Comparison of ENCODE assay signal across 8 cellular contexts in genomic region chr21:43775795-43776430, GRCh38.
DNase-seq lines count a peak whose midpoint lies in the region; ATAC-seq and FAIRE-seq lines count a peak whose summit lies in the region.

Gene CSTB, minus strand, starts transcription at chr21:43776308. Its CDS starts 39 bp downstream, at chr21:43776269.

- peak; percentile 69 for FAIRE-seq in GM18507 (lab: Jason Lieb, UNC)

- H3K36me3 Mint-ChIP-seq in memory B cell = peaks cover 13% of the 10 kb centered on the region

- ATAC-seq in HG03097 (IDR thresholded peaks at IDR 0.05; ENCODE audit: low FRiP score, unreplicated experiment) = peak; percentile 63
- peak; percentile 80 for ATAC-seq in memory B cell (ENCODE audit: low read depth)

- peaks cover 21% of the 10 kb centered on the region for H3K4me1 Mint-ChIP-seq in memory B cell

- H3K4me3 Mint-ChIP-seq in memory B cell = peak within 1 kb of the TSS; percentile 86

- no peaks in the 10 kb centered on the region for H3K27me3 Mint-ChIP-seq in memory B cell

- peak; percentile 66 for DNase-seq in 8988T
- peak; percentile 69 for DNase-seq in GM18507 (ENCODE audit: extremely low spot score, insufficient read length, low read depth)
- peak; percentile 90 for DNase-seq in NCI-H69 (lab: John Stamatoyannopoulos, UW)
- DNase-seq in activated CD8-positive, alpha-beta memory T cell treated with anti-CD3 and anti-CD28 coated beads for 24 hours = peak; percentile 96
- peak; percentile 78 for DNase-seq in effector CD8-positive, alpha-beta T cell (lab: John Stamatoyannopoulos, UW)
- DNase-seq in memory B cell (ENCODE audit: low spot score in 2 of 2) = peak; percentile 66 to 89
- peak; percentile 50 for DNase-seq in stimulated activated CD8-positive, alpha-beta memory T cell treated with anti-CD3 and anti-CD28 coated beads, Interleukin-12 subunit alpha, Interleukin-12 subunit beta, amount 100 ng/mL, for 24 hours (ENCODE audit: extremely low read depth)

- H3K27ac Mint-ChIP-seq in memory B cell = peak within 1 kb of the TSS; percentile 67

- H3K9me3 Mint-ChIP-seq in memory B cell = no peaks in the 10 kb centered on the region

Comparison
In these comparisons a context has a peak if more than half of its experiments do, and no peak if none do; other contexts are left out.
1. Peak in every context shown above with its lines: DNase-seq and ATAC-seq.